In the genomic region with DNA sequence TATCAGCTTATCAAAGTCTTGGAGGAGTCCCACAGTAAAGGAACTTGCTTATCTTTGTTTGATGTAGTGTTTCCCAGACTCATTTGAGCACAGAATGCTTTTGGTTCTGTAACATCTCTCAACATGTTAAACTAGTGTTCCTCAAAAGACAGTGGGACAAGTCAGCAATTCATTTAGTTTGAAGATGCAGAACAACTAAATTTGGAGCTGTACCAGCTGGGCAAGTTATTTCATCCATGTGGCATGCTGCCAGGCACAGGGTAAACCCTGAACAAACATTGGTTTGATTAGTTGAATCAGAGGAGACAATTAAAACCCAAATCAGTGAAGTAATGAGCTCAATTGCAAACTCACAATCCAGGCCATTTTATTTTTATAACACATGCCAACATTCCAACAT, we compare ENCODE assay signal across 24 cellular contexts.
DNase-seq lines count a peak whose midpoint lies in the region; ATAC-seq and TF ChIP-seq lines count a peak whose summit lies in the region.
"Had no signal": no experiment of that assay in that cellular context is flagged by ENCODE, and none has a peak within 500 bp of the region (broad histone marks: within the 10 kb centered on the region; RNA-seq: fewer than 3 reads in every experiment).

No MANE protein-coding gene starts in this region.

- no peak overlapping the region for H3K27ac ChIP-seq in PC-3 (ENCODE audit: low read length)
- peak overlapping the region; percentile 22 to 55 (median 29) for H3K27ac ChIP-seq in esophagus muscularis mucosa (replicated peaks in 1 of 4)
- peak overlapping the region in 2 of 3 donors; percentile 17 to 54 for H3K27ac ChIP-seq in thyroid gland
- H3K27ac ChIP-seq: hepatocyte, pancreas, upper lobe of right lung had no signal

- intact Hi-C loops in activated CD4-positive, alpha-beta T cell treated with anti-CD3 and anti-CD28 coated beads, Interleukin-2, amount 10 ng/mL, durations not matched to agents 24 days and 14 days (cut with micrococcal nuclease): no loop called here
- intact Hi-C loops in PC-3 (cut with micrococcal nuclease): no loop called here
- intact Hi-C loops in esophagus muscularis mucosa (cut with DNase I): no loop called here
- intact Hi-C loops in thyroid gland (cut with DNase I): no loop called here

- no peaks in the 10 kb centered on the region for H3K9me2 ChIP-seq in PC-3 (replicated peaks; ENCODE audit: low read length)

- no peak for TF ChIP-seq EP300 in esophagus muscularis mucosa (IDR thresholded peaks at IDR 0.05)

- H3F3A ChIP-seq in PC-3 (ENCODE audit: low read length, unreplicated experiment): no peaks in the 10 kb centered on the region

- TF ChIP-seq POLR2A in esophagus muscularis mucosa (IDR thresholded peaks at IDR 0.05; ENCODE audit: low read depth): no peak
- TF ChIP-seq POLR2A in thyroid gland (IDR thresholded peaks at IDR 0.05): no peak
- TF ChIP-seq POLR2A in erythroblast (IDR thresholded peaks at IDR 0.05; ENCODE audit: low read length): no peak

- no peak for TF ChIP-seq CTCF in PC-3 (conservative IDR thresholded peaks at IDR 0.05; ENCODE audit: low read depth, low read length)
- no peak for TF ChIP-seq CTCF in esophagus muscularis mucosa (IDR thresholded peaks at IDR 0.05)
- TF ChIP-seq CTCF in thyroid gland (IDR thresholded peaks at IDR 0.05): no peak

- no peak overlapping the region for H2AFZ ChIP-seq in PC-3 (ENCODE audit: low read length)
- H2AFZ ChIP-seq: hepatocyte had no signal

- peak; percentile 41 for DNase-seq in activated CD4-positive, alpha-beta T cell treated with anti-CD3 and anti-CD28 coated beads, Interleukin-2, amount 10 ng/mL, durations not matched to agents 24 days and 14 days
- DNase-seq in activated CD4-positive, alpha-beta T cell treated with anti-CD3 and anti-CD28 coated beads, Interleukin-2, amount 50 U/mL, for 1 hour: no peak
- peak; percentile 12 for DNase-seq in PC-3
- DNase-seq in esophagus muscularis mucosa (ENCODE audit: extremely low spot score): no peak
- DNase-seq in thyroid gland: peak; percentile 56 to 65
- no peak for DNase-seq in erythroblast (lab: John Stamatoyannopoulos, UW)
- DNase-seq in A172 (ENCODE audit: low spot score): no peak
- DNase-seq: activated CD4-positive, alpha-beta memory T cell treated with anti-CD3 and anti-CD28 coated beads for 36 hours; activated CD8-positive, alpha-beta memory T cell treated with anti-CD3 and anti-CD28 coated beads, Interleukin-2, amount 50 U/mL, for 4 hours; activated naive CD4-positive, alpha-beta T cell treated with anti-CD3 and anti-CD28 coated beads, Interleukin-2, amount 50 U/mL, for 16 hours; effector CD8-positive, alpha-beta T cell; GOT3; left colon; NCI-H187; NCI-H510A treated with DMSO at 0.1 percent for 48 hours; NK-92 treated with Interleukin-12 subunit alpha and Interleukin-12 subunit beta, amount 100 ng/mL, for 24 hours; pancreas; SHP77 treated with DMSO at 0.1 percent for 48 hours; stimulated activated CD4-positive, alpha-beta T cell treated with anti-CD3 and anti-CD28 coated beads, Interleukin-2, amount 100 ng/mL, for 48 hours; upper lobe of right lung had no signal

- ATAC-seq in PC-3 (no peak), GM19395 (IDR thresholded peaks at IDR 0.05; ENCODE audit: unreplicated experiment) (no peak)
- ATAC-seq: left colon, pancreas, upper lobe of right lung had no signal

- no peak overlapping the region for H3K9ac ChIP-seq in PC-3 (ENCODE audit: low read length)

- no peaks in the 10 kb centered on the region for H3K36me3 ChIP-seq in PC-3 (ENCODE audit: low read depth, low read length)
- no peaks in the 10 kb centered on the region for H3K36me3 ChIP-seq in esophagus muscularis mucosa
- no peaks in the 10 kb centered on the region for H3K36me3 ChIP-seq in thyroid gland
- H3K36me3 ChIP-seq: pancreas, right atrium auricular region, upper lobe of right lung had no signal

- H3K36me3 Mint-ChIP-seq in activated CD4-positive, alpha-beta T cell treated with anti-CD3 and anti-CD28 coated beads, Interleukin-2, amount 10 ng/mL, durations not matched to agents 24 days and 14 days (ENCODE audit: low read depth): no peaks in the 10 kb centered on the region
- H3K36me3 Mint-ChIP-seq: activated CD4-positive, alpha-beta memory T cell treated with anti-CD3 and anti-CD28 coated beads for 36 hours had no signal

- H3K4me3 ChIP-seq in PC-3 (ENCODE audit: low read length) (no peak overlapping the region), esophagus muscularis mucosa (no peak overlapping the region), thyroid gland (replicated peaks in 1 of 3) (no peak overlapping the region)
- H3K4me3 ChIP-seq: hepatocyte, pancreas, right atrium auricular region, upper lobe of right lung had no signal

- H3K9me3 ChIP-seq in PC-3 (ENCODE audit: low read length) (no peaks in the 10 kb centered on the region), esophagus muscularis mucosa (no peaks in the 10 kb centered on the region), thyroid gland (no peaks in the 10 kb centered on the region)
- H3K9me3 ChIP-seq: pancreas, right atrium auricular region, upper lobe of right lung had no signal

- H3K4me1 Mint-ChIP-seq in activated CD4-positive, alpha-beta T cell treated with anti-CD3 and anti-CD28 coated beads, Interleukin-2, amount 10 ng/mL, durations not matched to agents 24 days and 14 days: no peaks in the 10 kb centered on the region

- H3K27me3 Mint-ChIP-seq in activated CD4-positive, alpha-beta T cell treated with anti-CD3 and anti-CD28 coated beads, Interleukin-2, amount 10 ng/mL, durations not matched to agents 24 days and 14 days: peaks cover 22% of the 10 kb centered on the region

- no peak overlapping the region for H3K27ac Mint-ChIP-seq in activated CD4-positive, alpha-beta T cell treated with anti-CD3 and anti-CD28 coated beads, Interleukin-2, amount 10 ng/mL, durations not matched to agents 24 days and 14 days
- H3K27ac Mint-ChIP-seq: activated CD4-positive, alpha-beta memory T cell treated with anti-CD3 and anti-CD28 coated beads for 36 hours had no signal

- H3K4me1 ChIP-seq in PC-3 (ENCODE audit: insufficient read depth, low read length) (no peaks in the 10 kb centered on the region), esophagus muscularis mucosa (peaks cover 22 to 51% (median 41%) of the 10 kb centered on the region in 4 donors), thyroid gland (peaks cover 30 to 48% of the 10 kb centered on the region in 2 donors)
- H3K4me1 ChIP-seq: pancreas, upper lobe of right lung had no signal

- CTCF ChIA-PET in PC-3 (lab: Charles Lee): no interaction called here

- H3K4me2 ChIP-seq in PC-3 (ENCODE audit: low read length): no peak overlapping the region
- H3K4me2 ChIP-seq: hepatocyte had no signal

- H3K9me3 Mint-ChIP-seq in activated CD4-positive, alpha-beta T cell treated with anti-CD3 and anti-CD28 coated beads, Interleukin-2, amount 10 ng/mL, durations not matched to agents 24 days and 14 days: no peaks in the 10 kb centered on the region
- H3K9me3 Mint-ChIP-seq: activated CD4-positive, alpha-beta memory T cell treated with anti-CD3 and anti-CD28 coated beads for 36 hours had no signal

- H3K79me2 ChIP-seq in PC-3 (ENCODE audit: low read length): no peaks in the 10 kb centered on the region
- H3K79me2 ChIP-seq: hepatocyte had no signal

- BruUV-seq in PC-3 (replicated peaks; lab: Mats Ljungman, UMichigan): no TSS peak

- H3K4me3 Mint-ChIP-seq in activated CD4-positive, alpha-beta T cell treated with anti-CD3 and anti-CD28 coated beads, Interleukin-2, amount 10 ng/mL, durations not matched to agents 24 days and 14 days: no peak overlapping the region
- H3K4me3 Mint-ChIP-seq: activated CD4-positive, alpha-beta memory T cell treated with anti-CD3 and anti-CD28 coated beads for 36 hours; neural crest cell had no signal

- H3K27me3 ChIP-seq in PC-3 (ENCODE audit: low read length) (peaks cover 12% of the 10 kb centered on the region), esophagus muscularis mucosa (no peaks in the 10 kb centered on the region), thyroid gland (no peaks in the 10 kb centered on the region)
- H3K27me3 ChIP-seq: hepatocyte, pancreas, right atrium auricular region, upper lobe of right lung had no signal

- POLR2A ChIA-PET in PC-3 (lab: Charles Lee; ENCODE audit: unreplicated experiment): no interaction called here

- no peaks in the 10 kb centered on the region for H4K20me1 ChIP-seq in PC-3 (ENCODE audit: low read length)

Comparison
In these comparisons a context has a peak if more than half of its experiments do, and no peak if none do; other contexts are left out.
1. DNase-seq: peak in activated CD4-positive, alpha-beta T cell treated with anti-CD3 and anti-CD28 coated beads, Interleukin-2, amount 10 ng/mL, durations not matched to agents 24 days and 14 days (single experiment), PC-3 (single experiment) and thyroid gland (2 of 2); none in activated CD4-positive, alpha-beta T cell treated with anti-CD3 and anti-CD28 coated beads, Interleukin-2, amount 50 U/mL, for 1 hour (single experiment), esophagus muscularis mucosa (single experiment), erythroblast (0 of 2) and A172 (single experiment).